Comparison of ENCODE assay signal across 27 cellular contexts in genomic region chr12:19435831-19436497, GRCh38. TPM values are rescaled to one million over a fixed set of nuclear protein-coding genes. Genes with fewer than 3 reads are reported as not detected.
A peak's percentile ranks its signal among the peaks of the same experiment; 100 is the strongest.
DNase-seq lines count a peak whose midpoint lies in the region; FAIRE-seq and TF ChIP-seq lines count a peak whose summit lies in the region.
"Had no signal": no experiment of that assay in that cellular context is flagged by ENCODE, and none has a peak within 500 bp of the region (broad histone marks: within the 10 kb centered on the region; RNA-seq: fewer than 3 reads in every experiment).

No MANE protein-coding gene starts in this region.

- H3K79me2 ChIP-seq in H1 (ENCODE audit: control insufficient read depth in 1 of 2, insufficient read depth in 2 of 2, low read length in 2 of 2) (peaks cover 11 to 15% of the 10 kb centered on the region in 2 experiments), trophoblast cell (ENCODE audit: control insufficient read depth, insufficient read depth, low read length, poor library complexity) (peaks cover 13% of the 10 kb centered on the region)

- CTCF ChIA-PET in activated CD4-positive, alpha-beta T cell treated with anti-CD3 and anti-CD28 coated beads, Interleukin-2, amount 10 ng/mL, durations not matched to agents 7 days and 5 days (lab: Charles Lee), result no interaction called here
- CTCF ChIA-PET in H1 (lab: Charles Lee; ENCODE audit: partially characterized antibody) (interaction anchor here (0.7 kb wide), 1 partner anchor 105 kb away, joined by 3 read pairs; no protein-coding TSS in a partner anchor), MCF 10A (lab: Yijun Ruan, JAX) (no interaction called here)

- H3K9ac ChIP-seq in H1 (replicated peaks in 1 of 4; ENCODE audit: extremely low read depth in 1 of 4, low read depth in 3 of 4, low read length in 3 of 4), result no peak overlapping the region
- no peak overlapping the region for H3K9ac ChIP-seq in trophoblast cell (ENCODE audit: low read length)

- no peaks in the 10 kb centered on the region for H3K27me3 ChIP-seq in H1 (replicated peaks in 1 of 4; ENCODE audit: control insufficient read depth in 3 of 4, extremely low read depth in 1 of 4, insufficient read depth in 3 of 4, low read length in 3 of 4)
- peaks cover 3% of the 10 kb centered on the region for H3K27me3 ChIP-seq in trophoblast cell (ENCODE audit: insufficient read depth, low read length)
- H3K27me3 ChIP-seq: Peyer's patch, SJSA1 had no signal

- POLR2A ChIA-PET in activated CD4-positive, alpha-beta T cell treated with anti-CD3 and anti-CD28 coated beads, Interleukin-2, amount 10 ng/mL, durations not matched to agents 7 days and 5 days (lab: Charles Lee), result no interaction called here
- POLR2A ChIA-PET in H1 (lab: Charles Lee; ENCODE audit: partially characterized antibody), result interaction anchor here (0.7 to 1.4 kb wide), 4 partner anchors 8 to 18 kb away, joined by 3 read pairs; no protein-coding TSS in a partner anchor
- POLR2A ChIA-PET in MCF 10A (lab: Yijun Ruan, JAX), result no interaction called here

- no peak for TF ChIP-seq EP300 in H1 (IDR thresholded peaks at IDR 0.05; ENCODE audit: borderline replicate concordance in 1 of 2, low read depth in 2 of 2, low read length in 2 of 2)

- H4K8ac ChIP-seq in H1 (ENCODE audit: extremely low read depth, insufficient read depth, low read length) (no peak overlapping the region), trophoblast cell (ENCODE audit: low read depth, low read length) (no peak overlapping the region)

- no peaks in the 10 kb centered on the region for H3K79me1 ChIP-seq in H1 (ENCODE audit: low read depth, low read length)
- H3K79me1 ChIP-seq in trophoblast cell (ENCODE audit: low read length), result peaks cover 30% of the 10 kb centered on the region

- H4K20me1 ChIP-seq in H1 (replicated peaks in 1 of 2; ENCODE audit: control insufficient read depth in 1 of 2, insufficient read depth in 2 of 2, low read length in 2 of 2), result peaks cover 2 to 5% of the 10 kb centered on the region in 2 experiments

- no peak overlapping the region for H3K56ac ChIP-seq in H1 (replicated peaks; ENCODE audit: insufficient read length, low read depth, low read length)

- H3K27ac Mint-ChIP-seq in activated CD4-positive, alpha-beta T cell treated with anti-CD3 and anti-CD28 coated beads, Interleukin-2, amount 10 ng/mL, durations not matched to agents 7 days and 5 days, result peak overlapping the region; percentile 20
- no peak overlapping the region for H3K27ac Mint-ChIP-seq in activated CD4-positive, alpha-beta T cell treated with anti-CD3 and anti-CD28 coated beads, Interleukin-2, amount 10 ng/mL, durations not matched to agents 24 days and 14 days
- H3K27ac Mint-ChIP-seq in MCF 10A (ENCODE audit: low read depth, unreplicated experiment), result no peak overlapping the region

- no peak for DNase-seq in activated CD4-positive, alpha-beta T cell treated with anti-CD3 and anti-CD28 coated beads, Interleukin-2, amount 10 ng/mL, durations not matched to agents 7 days and 5 days
- DNase-seq in activated CD4-positive, alpha-beta T cell treated with anti-CD3 and anti-CD28 coated beads, Interleukin-2, amount 10 ng/mL, durations not matched to agents 24 days and 14 days, result no peak
- DNase-seq in H1 (ENCODE audit: low read depth in 1 of 2, low spot score in 2 of 2) (peak in 1 of 2 experiments; percentile 33), trophoblast cell (peak; percentile 62 to 82), activated gamma-delta T cell treated with Interleukin-2 at 50 U/mL for 16 hours (no peak), MCF 10A (ENCODE audit: unreplicated experiment) (no peak), NCI-H1930 (lab: John Stamatoyannopoulos, UW) (no peak)
- DNase-seq: AML-193, GOT3, HFFc6, Kasumi-1, NCI-H1092 treated with DMSO at 0.1 percent for 48 hours, NCI-H146, NCI-H2081, NCI-H2171 treated with DMSO at 0.1 percent for 48 hours, NCI-H446 treated with DMSO at 0.1 percent for 48 hours, Peyer's patch had no signal

- peak overlapping the region; percentile 98 for H3K4ac ChIP-seq in H1 (replicated peaks; ENCODE audit: insufficient read length, low read depth, low read length)
- H3K4ac ChIP-seq in trophoblast cell (ENCODE audit: low read depth, low read length), result no peak overlapping the region

- H3K27ac ChIP-seq in KOPT-K1 (ENCODE audit: low read depth, low read length, poor library complexity, severe bottlenecking), result peak overlapping the region; percentile 80
- no peak overlapping the region for H3K27ac ChIP-seq in H1 (ENCODE audit: low read depth, low read length)
- peak overlapping the region; percentile 33 for H3K27ac ChIP-seq in trophoblast cell (ENCODE audit: low read depth, low read length)
- H3K27ac ChIP-seq: 22Rv1, C4-2B, HL-60, Peyer's patch, SJSA1 had no signal

- H3K36me3 ChIP-seq in KOPT-K1 (ENCODE audit: insufficient read depth, low read length), result no peaks in the 10 kb centered on the region
- H3K36me3 ChIP-seq in H1 (ENCODE audit: control insufficient read depth in 2 of 4, insufficient read depth in 4 of 4, low read length in 3 of 4), result no peaks in the 10 kb centered on the region; a peak in 1 of 8 replicates
- no peaks in the 10 kb centered on the region for H3K36me3 ChIP-seq in trophoblast cell (ENCODE audit: control insufficient read depth in 1 of 2, insufficient read depth in 2 of 2, low read length in 2 of 2)
- H3K36me3 ChIP-seq: Peyer's patch had no signal

- H2BK5ac ChIP-seq in H1 (ENCODE audit: low read depth, low read length) (no peak overlapping the region; the same call in 1 of the 2 replicates), trophoblast cell (ENCODE audit: low read depth, low read length, poor library complexity) (no peak overlapping the region)

- intact Hi-C loops in activated CD4-positive, alpha-beta T cell treated with anti-CD3 and anti-CD28 coated beads, Interleukin-2, amount 10 ng/mL, durations not matched to agents 24 days and 14 days (cut with micrococcal nuclease), result no loop called here
- intact Hi-C loops in MCF 10A (cut with micrococcal nuclease), result no loop called here

- TF ChIP-seq CTCF in H1 (IDR thresholded peaks at IDR 0.05; ENCODE audit: control extremely low read depth in 1 of 3, insufficient read depth in 1 of 3, low read depth in 1 of 3, low read length in 3 of 3) (no peak), MCF 10A (IDR thresholded peaks at IDR 0.05; ENCODE audit: unreplicated experiment) (no peak)

- no peak overlapping the region for H2AK5ac ChIP-seq in H1 (ENCODE audit: low read depth, low read length)
- H2AK5ac ChIP-seq in trophoblast cell (ENCODE audit: low read length), result no peak overlapping the region

- FAIRE-seq in H1 (lab: Jason Lieb, UNC), result no peak
- FAIRE-seq: D721Med, GM12892, GM18507, HTR-8/SVneo had no signal

- H3K4me1 Mint-ChIP-seq in activated CD4-positive, alpha-beta T cell treated with anti-CD3 and anti-CD28 coated beads, Interleukin-2, amount 10 ng/mL, durations not matched to agents 7 days and 5 days, result peaks cover 51% of the 10 kb centered on the region
- peaks cover 44% of the 10 kb centered on the region for H3K4me1 Mint-ChIP-seq in activated CD4-positive, alpha-beta T cell treated with anti-CD3 and anti-CD28 coated beads, Interleukin-2, amount 10 ng/mL, durations not matched to agents 24 days and 14 days
- H3K4me1 Mint-ChIP-seq in MCF 10A (ENCODE audit: insufficient read depth, unreplicated experiment), result peaks cover 11% of the 10 kb centered on the region

- TF ChIP-seq POLR2A in H1 (IDR thresholded peaks at IDR 0.05; ENCODE audit: control extremely low read depth in 1 of 2, low read depth in 2 of 2, low read length in 2 of 2), result no peak

- H3K4me3 ChIP-seq in H1 (ENCODE audit: extremely low read depth in 1 of 4, insufficient read depth in 2 of 4, low read depth in 3 of 4, low read length in 4 of 4) (no peak overlapping the region), trophoblast cell (ENCODE audit: low read depth, low read length) (no peak overlapping the region)
- H3K4me3 ChIP-seq: Peyer's patch, SJSA1 had no signal

- H3K4me1 ChIP-seq in H1 (replicated peaks in 1 of 4; ENCODE audit: control insufficient read depth in 3 of 4, insufficient read depth in 4 of 4, low read length in 3 of 4), result peaks cover 2 to 20% (median 14%) of the 10 kb centered on the region in 4 experiments; a peak in 5 of 7 replicates
- peaks cover 11 to 13% of the 10 kb centered on the region in 2 experiments for H3K4me1 ChIP-seq in trophoblast cell (ENCODE audit: control insufficient read depth in 1 of 2, insufficient read depth in 2 of 2, low read length in 2 of 2)
- H3K4me1 ChIP-seq: Peyer's patch, SJSA1 had no signal

- H2BK12ac ChIP-seq in H1 (ENCODE audit: low read depth, low read length) (peak overlapping the region; percentile 85; the same call in 1 of the 2 replicates), trophoblast cell (ENCODE audit: low read length) (no peak overlapping the region)

- H4K91ac ChIP-seq in H1 (replicated peaks; ENCODE audit: insufficient read length, low read length), result peak overlapping the region; percentile 77
- H4K91ac ChIP-seq in trophoblast cell (ENCODE audit: low read depth, low read length), result no peak overlapping the region

- H3K4me2 ChIP-seq in H1 (ENCODE audit: insufficient read depth in 1 of 2, low read depth in 2 of 2, low read length in 2 of 2) (no peak overlapping the region), trophoblast cell (ENCODE audit: low read length) (peak overlapping the region; percentile 1)

- BruUV-seq in MCF 10A (replicated peaks; lab: Mats Ljungman, UMichigan), result no TSS peak

- H2BK15ac ChIP-seq in H1 (ENCODE audit: low read length), result peak overlapping the region; percentile 65; the same call in 1 of the 2 replicates

- H4K5ac ChIP-seq in H1 (ENCODE audit: insufficient read length, low read depth, low read length), result no peak overlapping the region

- H4K12ac ChIP-seq in trophoblast cell (ENCODE audit: low read depth, low read length), result no peak overlapping the region

- TF ChIP-seq RAD21 in H1 (IDR thresholded peaks at IDR 0.05 in 1 of 2, conservative IDR thresholded peaks at IDR 0.05 in 1 of 2; ENCODE audit: low read depth in 2 of 2, low read length in 2 of 2), result no peak

- WGBS in H1 (ENCODE audit: extremely low coverage in 1 of 2, insufficient coverage in 1 of 2, insufficient read length in 1 of 2, insufficient replicate concordance in 2 of 2, low coverage in 1 of 2, low lambda C conversion rate in 2 of 2, missing lambda C conversion rate in 1 of 2), 2 experiments, result 93% methylated on average over 10 of the region's 10 CpGs; no CpG with 5 or more reads in 1 of the 2 experiments
- no CpG with 5 or more reads among the region's 10 CpGs for WGBS in trophoblast cell (ENCODE audit: extremely low coverage, insufficient coverage, insufficient read length)

- H3K18ac ChIP-seq in H1 (ENCODE audit: extremely low read depth, low read length), result peak overlapping the region; percentile 22; the same call in 1 of the 2 replicates
- no peak overlapping the region for H3K18ac ChIP-seq in trophoblast cell (ENCODE audit: low read length)

- H2AFZ ChIP-seq in H1 (ENCODE audit: low read length) (no peak overlapping the region), trophoblast cell (ENCODE audit: insufficient read depth, low read length, poor library complexity) (no peak overlapping the region)

- H3K4me3 Mint-ChIP-seq in activated CD4-positive, alpha-beta T cell treated with anti-CD3 and anti-CD28 coated beads, Interleukin-2, amount 10 ng/mL, durations not matched to agents 7 days and 5 days, result no peak overlapping the region
- H3K4me3 Mint-ChIP-seq in activated CD4-positive, alpha-beta T cell treated with anti-CD3 and anti-CD28 coated beads, Interleukin-2, amount 10 ng/mL, durations not matched to agents 24 days and 14 days, result no peak overlapping the region
- no peak overlapping the region for H3K4me3 Mint-ChIP-seq in MCF 10A (ENCODE audit: unreplicated experiment)
- H3K4me3 Mint-ChIP-seq: HFFc6 had no signal

- H3K9me3 ChIP-seq in KOPT-K1 (ENCODE audit: insufficient read depth, low read length, poor library complexity, severe bottlenecking) (no peaks in the 10 kb centered on the region), H1 (ENCODE audit: insufficient read depth in 2 of 2, low read depth in 1 of 2, low read length in 1 of 2) (no peaks in the 10 kb centered on the region), trophoblast cell (ENCODE audit: insufficient read depth, low read depth, low read length) (peaks cover 3% of the 10 kb centered on the region)
- H3K9me3 ChIP-seq: Peyer's patch, SJSA1 had no signal

- H3K14ac ChIP-seq in H1 (ENCODE audit: insufficient read length) (no peak overlapping the region), trophoblast cell (ENCODE audit: low read length) (no peak overlapping the region)

- H3K23ac ChIP-seq in H1 (ENCODE audit: insufficient read length) (no peak overlapping the region), trophoblast cell (ENCODE audit: low read length) (no peak overlapping the region)

- peak overlapping the region; percentile 82; the same call in 1 of the 2 replicates for H2BK20ac ChIP-seq in H1 (ENCODE audit: low read length)

- peaks cover 3% of the 10 kb centered on the region; the same call in 1 of the 2 replicates for H3K23me2 ChIP-seq in H1 (ENCODE audit: low read depth, low read length)

- peaks cover 17% of the 10 kb centered on the region for H3K36me3 Mint-ChIP-seq in activated CD4-positive, alpha-beta T cell treated with anti-CD3 and anti-CD28 coated beads, Interleukin-2, amount 10 ng/mL, durations not matched to agents 7 days and 5 days (ENCODE audit: low read depth)
- H3K36me3 Mint-ChIP-seq in activated CD4-positive, alpha-beta T cell treated with anti-CD3 and anti-CD28 coated beads, Interleukin-2, amount 10 ng/mL, durations not matched to agents 24 days and 14 days (ENCODE audit: low read depth), result peaks cover 13% of the 10 kb centered on the region
- H3K36me3 Mint-ChIP-seq in MCF 10A (ENCODE audit: insufficient read depth, unreplicated experiment), result peaks cover 17% of the 10 kb centered on the region

- peaks cover 8% of the 10 kb centered on the region for H3K9me3 Mint-ChIP-seq in activated CD4-positive, alpha-beta T cell treated with anti-CD3 and anti-CD28 coated beads, Interleukin-2, amount 10 ng/mL, durations not matched to agents 7 days and 5 days
- H3K9me3 Mint-ChIP-seq in activated CD4-positive, alpha-beta T cell treated with anti-CD3 and anti-CD28 coated beads, Interleukin-2, amount 10 ng/mL, durations not matched to agents 24 days and 14 days, result peaks cover 6% of the 10 kb centered on the region
- no peaks in the 10 kb centered on the region for H3K9me3 Mint-ChIP-seq in MCF 10A (ENCODE audit: unreplicated experiment)
- H3K9me3 Mint-ChIP-seq: HFFc6, IgD-negative memory B cell had no signal

- no peaks in the 10 kb centered on the region for H3K27me3 Mint-ChIP-seq in activated CD4-positive, alpha-beta T cell treated with anti-CD3 and anti-CD28 coated beads, Interleukin-2, amount 10 ng/mL, durations not matched to agents 7 days and 5 days
- H3K27me3 Mint-ChIP-seq in activated CD4-positive, alpha-beta T cell treated with anti-CD3 and anti-CD28 coated beads, Interleukin-2, amount 10 ng/mL, durations not matched to agents 24 days and 14 days, result no peaks in the 10 kb centered on the region
- no peaks in the 10 kb centered on the region for H3K27me3 Mint-ChIP-seq in MCF 10A (ENCODE audit: insufficient read depth, unreplicated experiment)

- H2BK120ac ChIP-seq in H1 (replicated peaks; ENCODE audit: low read depth, low read length) (peak overlapping the region; percentile 94), trophoblast cell (ENCODE audit: insufficient read depth, low read length, poor library complexity) (no peak overlapping the region)

RNA-seq across cellular contexts. Expression of gene AEBP2, which starts 3.3 kb away (rescaled TPM):
- 10 to 100 TPM; 45.8 to 49.1 TPM for total RNA-seq in activated CD4-positive, alpha-beta T cell treated with anti-CD3 and anti-CD28 coated beads, Interleukin-2, amount 10 ng/mL, durations not matched to agents 7 days and 5 days
- total RNA-seq in activated CD4-positive, alpha-beta T cell treated with anti-CD3 and anti-CD28 coated beads, Interleukin-2, amount 10 ng/mL, durations not matched to agents 24 days and 14 days, result 55.5 and 59.2 TPM in 2 replicates
- 56.9 and 61.4 TPM in 2 replicates for total RNA-seq in H1 (2021; fragmentation: NEBNext Ultra II Directional; extraction: Animal tissue kit (Norgen Biotek cat#: 25700))
- polyA plus RNA-seq in H1 (2011; rRNA removed), result 10.6 and 13.6 TPM in 2 replicates
- 16.7 TPM for polyA plus RNA-seq in H1 (2011; cell fraction: cytosol; rRNA removed)
- 8.0 TPM for polyA plus RNA-seq in H1 (2011; cell fraction: nucleus; rRNA removed)
- polyA plus RNA-seq in H1 (2012, experiment 1 of 2), result 33.6 to 56.8 TPM (median 46.3 TPM) in 4 replicates
- 4.7 TPM for polyA plus RNA-seq in H1 (2012, experiment 2 of 2)
- polyA plus RNA-seq in H1 (2013, experiment 1 of 2), result 41.4 TPM
- 43.0 TPM for polyA plus RNA-seq in H1 (2013, experiment 2 of 2)
- 29.2 and 29.5 TPM in 2 replicates for polyA minus RNA-seq in H1 (2011; rRNA and poly(A)+ RNA removed)
- polyA minus RNA-seq in H1 (2011; cell fraction: cytosol; rRNA and poly(A)+ RNA removed), result 26.0 TPM
- polyA minus RNA-seq in H1 (2011; cell fraction: nucleus; rRNA and poly(A)+ RNA removed), result 33.3 TPM
- polyA plus RNA-seq in trophoblast cell (2013), result 66.3 and 67.4 TPM in 2 replicates
- total RNA-seq in MCF 10A (2022), result 41.0 and 49.2 TPM in 2 replicates

Comparison
In these comparisons a context has a peak if more than half of its experiments do, and no peak if none do; other contexts are left out.
1. DNase-seq: peak in trophoblast cell (2 of 2); none in activated CD4-positive, alpha-beta T cell treated with anti-CD3 and anti-CD28 coated beads, Interleukin-2, amount 10 ng/mL, durations not matched to agents 7 days and 5 days (single experiment), activated CD4-positive, alpha-beta T cell treated with anti-CD3 and anti-CD28 coated beads, Interleukin-2, amount 10 ng/mL, durations not matched to agents 24 days and 14 days (single experiment), activated gamma-delta T cell treated with Interleukin-2 at 50 U/mL for 16 hours (single experiment), MCF 10A (single experiment) and NCI-H1930 (0 of 2).